Comparison of ENCODE assay signal across 1 cellular context in the genomic region with DNA sequence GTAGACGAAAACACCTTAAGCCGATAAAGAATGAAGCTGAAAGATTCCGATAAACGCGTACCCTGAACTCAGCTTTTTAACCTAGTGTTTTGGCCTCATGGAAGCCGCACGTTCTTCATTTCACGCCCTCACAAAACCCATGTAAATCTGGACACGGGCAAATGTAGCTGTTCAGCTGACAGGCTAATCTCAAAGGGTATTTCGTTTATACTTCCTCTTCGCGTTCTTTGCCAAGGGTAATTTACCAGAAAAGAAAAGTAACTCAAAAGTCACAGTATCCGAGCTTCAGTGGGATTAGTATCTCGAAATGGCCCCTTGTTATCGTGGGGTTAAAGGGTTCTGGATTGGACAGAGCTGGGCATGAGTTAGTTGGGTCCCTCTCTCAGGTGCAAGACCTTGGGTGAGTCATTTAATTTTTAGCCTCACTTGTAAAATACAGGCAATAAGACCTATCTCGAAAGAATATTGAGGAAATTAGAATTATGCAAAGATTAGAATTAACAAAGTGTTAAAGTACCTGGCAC.
TF ChIP-seq lines count a peak whose summit lies in the region.

No MANE protein-coding gene starts in this region.

TF ChIP-seq in HepG2, 621 proteins besides CTCF, POLR2A, EP300 and RAD21 (continued from another document and continues in another):
- TF ChIP-seq, protein P1, sequence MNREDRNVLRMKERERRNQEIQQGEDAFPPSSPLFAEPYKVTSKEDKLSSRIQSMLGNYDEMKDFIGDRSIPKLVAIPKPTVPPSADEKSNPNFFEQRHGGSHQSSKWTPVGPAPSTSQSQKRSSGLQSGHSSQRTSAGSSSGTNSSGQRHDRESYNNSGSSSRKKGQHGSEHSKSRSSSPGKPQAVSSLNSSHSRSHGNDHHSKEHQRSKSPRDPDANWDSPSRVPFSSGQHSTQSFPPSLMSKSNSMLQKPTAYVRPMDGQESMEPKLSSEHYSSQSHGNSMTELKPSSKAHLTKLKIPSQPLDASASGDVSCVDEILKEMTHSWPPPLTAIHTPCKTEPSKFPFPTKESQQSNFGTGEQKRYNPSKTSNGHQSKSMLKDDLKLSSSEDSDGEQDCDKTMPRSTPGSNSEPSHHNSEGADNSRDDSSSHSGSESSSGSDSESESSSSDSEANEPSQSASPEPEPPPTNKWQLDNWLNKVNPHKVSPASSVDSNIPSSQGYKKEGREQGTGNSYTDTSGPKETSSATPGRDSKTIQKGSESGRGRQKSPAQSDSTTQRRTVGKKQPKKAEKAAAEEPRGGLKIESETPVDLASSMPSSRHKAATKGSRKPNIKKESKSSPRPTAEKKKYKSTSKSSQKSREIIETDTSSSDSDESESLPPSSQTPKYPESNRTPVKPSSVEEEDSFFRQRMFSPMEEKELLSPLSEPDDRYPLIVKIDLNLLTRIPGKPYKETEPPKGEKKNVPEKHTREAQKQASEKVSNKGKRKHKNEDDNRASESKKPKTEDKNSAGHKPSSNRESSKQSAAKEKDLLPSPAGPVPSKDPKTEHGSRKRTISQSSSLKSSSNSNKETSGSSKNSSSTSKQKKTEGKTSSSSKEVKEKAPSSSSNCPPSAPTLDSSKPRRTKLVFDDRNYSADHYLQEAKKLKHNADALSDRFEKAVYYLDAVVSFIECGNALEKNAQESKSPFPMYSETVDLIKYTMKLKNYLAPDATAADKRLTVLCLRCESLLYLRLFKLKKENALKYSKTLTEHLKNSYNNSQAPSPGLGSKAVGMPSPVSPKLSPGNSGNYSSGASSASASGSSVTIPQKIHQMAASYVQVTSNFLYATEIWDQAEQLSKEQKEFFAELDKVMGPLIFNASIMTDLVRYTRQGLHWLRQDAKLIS (CRISPR knock-in tag; IDR thresholded peaks at IDR 0.05): no peak
- TF ChIP-seq SMYD3 (CRISPR knock-in tag; IDR thresholded peaks at IDR 0.05) (peak; percentile 40; the same call in 1 of the 2 replicates), GATAD1 (CRISPR knock-in tag; IDR thresholded peaks at IDR 0.05) (no peak), MYPOP (CRISPR knock-in tag; IDR thresholded peaks at IDR 0.05) (peak; percentile 98; the same call in 1 of the 2 replicates), ZNF501 (CRISPR knock-in tag; IDR thresholded peaks at IDR 0.05) (peak; percentile 9; the same call in 1 of the 2 replicates), ZNF660 (CRISPR knock-in tag; IDR thresholded peaks at IDR 0.05; ENCODE audit: borderline replicate concordance, low read depth) (no peak), HMG20B (CRISPR knock-in tag; conservative IDR thresholded peaks at IDR 0.05) (no peak), ZNF251 (CRISPR knock-in tag; IDR thresholded peaks at IDR 0.05) (no peak), ZNF292 (CRISPR knock-in tag; IDR thresholded peaks at IDR 0.05; ENCODE audit: borderline replicate concordance, low read depth) (no peak; the same call in 1 of the 2 replicates), ZHX2 (IDR thresholded peaks at IDR 0.05; ENCODE audit: low read depth) (no peak), ZHX2 (CRISPR knock-in tag; IDR thresholded peaks at IDR 0.05; ENCODE audit: borderline replicate concordance) (0 out of 2 replicates have a peak, but pooled peaks have one; percentile 11), MED8 (CRISPR knock-in tag; IDR thresholded peaks at IDR 0.05; ENCODE audit: insufficient replicate concordance) (no peak), CBX1 (IDR thresholded peaks at IDR 0.05; ENCODE audit: low read depth) (no peak), ZMAT3 (CRISPR knock-in tag; conservative IDR thresholded peaks at IDR 0.05) (no peak), ZNF441 (CRISPR knock-in tag; IDR thresholded peaks at IDR 0.05; ENCODE audit: borderline replicate concordance) (peak; percentile 15; the same call in 1 of the 2 replicates), ZNF256 (CRISPR knock-in tag; conservative IDR thresholded peaks at IDR 0.05) (0 out of 2 replicates have a peak, but pooled peaks have one; percentile 4), TP53 (CRISPR knock-in tag; conservative IDR thresholded peaks at IDR 0.05) (0 out of 2 replicates have a peak, but pooled peaks have one; percentile 12), ZNF609 (CRISPR knock-in tag; IDR thresholded peaks at IDR 0.05; ENCODE audit: borderline replicate concordance) (no peak), KAT7 (CRISPR knock-in tag; IDR thresholded peaks at IDR 0.05; ENCODE audit: borderline replicate concordance) (no peak), NKX3-1 (CRISPR knock-in tag; IDR thresholded peaks at IDR 0.05) (peak; percentile 89; the same call in 1 of the 2 replicates), ZFP90 (CRISPR knock-in tag; IDR thresholded peaks at IDR 0.05; ENCODE audit: borderline replicate concordance) (no peak), BORCS8-MEF2B (CRISPR knock-in tag; IDR thresholded peaks at IDR 0.05) (no peak), TRIM22 (IDR thresholded peaks at IDR 0.05) (no peak), GFI1 (CRISPR knock-in tag; IDR thresholded peaks at IDR 0.05; ENCODE audit: borderline replicate concordance) (no peak; the same call in 1 of the 2 replicates), ZNF432 (CRISPR knock-in tag; IDR thresholded peaks at IDR 0.05; ENCODE audit: borderline replicate concordance) (no peak), ZUFSP (CRISPR knock-in tag; IDR thresholded peaks at IDR 0.05; ENCODE audit: borderline replicate concordance) (no peak), ZBTB42 (CRISPR knock-in tag; IDR thresholded peaks at IDR 0.05) (no peak), BRD4 (CRISPR knock-in tag; IDR thresholded peaks at IDR 0.05) (no peak; the same call in 1 of the 2 replicates)
- TF ChIP-seq, protein P2, sequence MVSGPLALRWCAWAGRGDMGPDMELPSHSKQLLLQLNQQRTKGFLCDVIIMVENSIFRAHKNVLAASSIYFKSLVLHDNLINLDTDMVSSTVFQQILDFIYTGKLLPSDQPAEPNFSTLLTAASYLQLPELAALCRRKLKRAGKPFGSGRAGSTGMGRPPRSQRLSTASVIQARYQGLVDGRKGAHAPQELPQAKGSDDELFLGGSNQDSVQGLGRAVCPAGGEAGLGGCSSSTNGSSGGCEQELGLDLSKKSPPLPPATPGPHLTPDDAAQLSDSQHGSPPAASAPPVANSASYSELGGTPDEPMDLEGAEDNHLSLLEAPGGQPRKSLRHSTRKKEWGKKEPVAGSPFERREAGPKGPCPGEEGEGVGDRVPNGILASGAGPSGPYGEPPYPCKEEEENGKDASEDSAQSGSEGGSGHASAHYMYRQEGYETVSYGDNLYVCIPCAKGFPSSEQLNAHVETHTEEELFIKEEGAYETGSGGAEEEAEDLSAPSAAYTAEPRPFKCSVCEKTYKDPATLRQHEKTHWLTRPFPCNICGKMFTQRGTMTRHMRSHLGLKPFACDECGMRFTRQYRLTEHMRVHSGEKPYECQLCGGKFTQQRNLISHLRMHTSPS (CRISPR knock-in tag; IDR thresholded peaks at IDR 0.05; ENCODE audit: low read depth): no peak
- TF ChIP-seq, protein P3, sequence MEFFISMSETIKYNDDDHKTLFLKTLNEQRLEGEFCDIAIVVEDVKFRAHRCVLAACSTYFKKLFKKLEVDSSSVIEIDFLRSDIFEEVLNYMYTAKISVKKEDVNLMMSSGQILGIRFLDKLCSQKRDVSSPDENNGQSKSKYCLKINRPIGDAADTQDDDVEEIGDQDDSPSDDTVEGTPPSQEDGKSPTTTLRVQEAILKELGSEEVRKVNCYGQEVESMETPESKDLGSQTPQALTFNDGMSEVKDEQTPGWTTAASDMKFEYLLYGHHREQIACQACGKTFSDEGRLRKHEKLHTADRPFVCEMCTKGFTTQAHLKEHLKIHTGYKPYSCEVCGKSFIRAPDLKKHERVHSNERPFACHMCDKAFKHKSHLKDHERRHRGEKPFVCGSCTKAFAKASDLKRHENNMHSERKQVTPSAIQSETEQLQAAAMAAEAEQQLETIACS (CRISPR knock-in tag; IDR thresholded peaks at IDR 0.05): peak; percentile 14; the same call in 1 of the 2 replicates
